In genomic region chr1:161314201-161314981, GRCh38 we compare ENCODE assay signal across 8 cellular contexts. TPM values are rescaled to one million over a fixed set of nuclear protein-coding genes. Genes with fewer than 3 reads are reported as not detected.
DNase-seq lines count a peak whose midpoint lies in the region; ATAC-seq and TF ChIP-seq lines count a peak whose summit lies in the region.

Gene SDHC, plus strand, starts transcription at chr1:161314381. Its CDS starts 25 bp downstream, at chr1:161314406.

- no peaks in the 10 kb centered on the region for H3K9me3 Mint-ChIP-seq in activated naive CD4-positive, alpha-beta T cell treated with anti-CD3 and anti-CD28 coated beads, Interleukin-2, amount 50 U/mL, for 72 hours

- peak within 1 kb of the TSS; percentile 97 for H3K4me3 ChIP-seq in GM08714 (ENCODE audit: low read length)
- H3K4me3 ChIP-seq in testis: peak within 1 kb of the TSS; percentile 91 to 94

- intact Hi-C loops in testis (cut with DNase I; ENCODE audit: low total_unique reads): no loop called here

- 0% methylated on average over 35 to 45 of the region's 45 CpGs for WGBS in testis, 2 donors

- no peaks in the 10 kb centered on the region for H3K36me3 ChIP-seq in testis (ENCODE audit: low read depth, missing control alignments)

- H3K9me3 ChIP-seq in testis: no peaks in the 10 kb centered on the region

- ATAC-seq in activated naive CD4-positive, alpha-beta T cell treated with anti-CD3 and anti-CD28 coated beads, Interleukin-2, amount 50 U/mL, for 72 hours: peak; percentile 99 to 100
- peak; percentile 95 for ATAC-seq in omental fat pad (ENCODE audit: low FRiP score)

- TF ChIP-seq POLR2A in testis (IDR thresholded peaks at IDR 0.05): peak; percentile 56

- peak; percentile 98 for DNase-seq in HEK293T (ENCODE audit: extremely low spot score)
- DNase-seq in NAMALWA (ENCODE audit: low spot score): peak; percentile 97
- DNase-seq in SKM-1 (lab: John Stamatoyannopoulos, UW; ENCODE audit: unreplicated experiment): peak; percentile 81
- peak; percentile 88 for DNase-seq in activated naive CD4-positive, alpha-beta T cell treated with anti-CD3 and anti-CD28 coated beads, Interleukin-2, amount 50 U/mL, for 72 hours (ENCODE audit: low spot score in 2 of 2)
- peak; percentile 87 for DNase-seq in glomerular visceral epithelial cell (ENCODE audit: extremely low spot score)
- DNase-seq in omental fat pad (ENCODE audit: low spot score): peak; percentile 60
- DNase-seq in testis: peak; percentile 95

- H3K27ac ChIP-seq in testis: peak within 1 kb of the TSS; percentile 91 to 92

- TF ChIP-seq CTCF in omental fat pad (IDR thresholded peaks at IDR 0.05) (no peak), testis (IDR thresholded peaks at IDR 0.05) (peak in 1 of 3 experiments; percentile 13)

- H3K27ac Mint-ChIP-seq in activated naive CD4-positive, alpha-beta T cell treated with anti-CD3 and anti-CD28 coated beads, Interleukin-2, amount 50 U/mL, for 72 hours: peak within 1 kb of the TSS; percentile 99

- POLR2A ChIA-PET in HEK293T (lab: Yijun Ruan, JAX): interaction anchor here (0.6 to 2.0 kb wide), 18 partner anchors 9 to 293 kb away, joined by 3 to 6 read pairs (median 3); partner anchors contain the start of genes F11R, NDUFS2, PPOX and TOMM40L

- peaks cover 6 to 15% of the 10 kb centered on the region in 2 donors for H3K36me3 Mint-ChIP-seq in activated naive CD4-positive, alpha-beta T cell treated with anti-CD3 and anti-CD28 coated beads, Interleukin-2, amount 50 U/mL, for 72 hours

- H3K4me1 ChIP-seq in testis: peaks cover 25% of the 10 kb centered on the region

- H3K27me3 ChIP-seq in testis: no peaks in the 10 kb centered on the region

- CTCF ChIA-PET in HEK293T (lab: Yijun Ruan, JAX): interaction anchor here (0.5 kb wide), 1 partner anchor 250 kb away, joined by 8 read pairs; no protein-coding TSS in a partner anchor

TF ChIP-seq in HEK293T, 16 proteins besides CTCF, POLR2A, EP300 and RAD21:
- TF ChIP-seq ELF4 (IDR thresholded peaks at IDR 0.05): peak; percentile 56
- TF ChIP-seq SUZ12 (IDR thresholded peaks at IDR 0.05): no peak
TF ChIP-seq in HEK293T: peak in this region for 1.

RNA-seq across cellular contexts. Expression of gene SDHC, which starts in this region (rescaled TPM):
- total RNA-seq in activated naive CD4-positive, alpha-beta T cell treated with anti-CD3 and anti-CD28 coated beads, Interleukin-2, amount 50 U/mL, for 72 hours: 100 to 1,000 TPM; 179 to 207 TPM
- total RNA-seq in omental fat pad (10 to 100 TPM; 22.9 to 66.3 (median 49.3) TPM), testis (10 to 100 TPM; 55.3 to 84.2 TPM)
- polyA plus RNA-seq in testis (ENCODE audit: insufficient read depth, low read depth, low replicate concordance): 188 TPM

Comparison
In these comparisons a context has a peak if more than half of its experiments do, and no peak if none do; other contexts are left out.
1. Peak in every context shown above with its lines: DNase-seq, ATAC-seq, H3K4me3 ChIP-seq and H3K27ac ChIP-seq.